In the genomic region with DNA sequence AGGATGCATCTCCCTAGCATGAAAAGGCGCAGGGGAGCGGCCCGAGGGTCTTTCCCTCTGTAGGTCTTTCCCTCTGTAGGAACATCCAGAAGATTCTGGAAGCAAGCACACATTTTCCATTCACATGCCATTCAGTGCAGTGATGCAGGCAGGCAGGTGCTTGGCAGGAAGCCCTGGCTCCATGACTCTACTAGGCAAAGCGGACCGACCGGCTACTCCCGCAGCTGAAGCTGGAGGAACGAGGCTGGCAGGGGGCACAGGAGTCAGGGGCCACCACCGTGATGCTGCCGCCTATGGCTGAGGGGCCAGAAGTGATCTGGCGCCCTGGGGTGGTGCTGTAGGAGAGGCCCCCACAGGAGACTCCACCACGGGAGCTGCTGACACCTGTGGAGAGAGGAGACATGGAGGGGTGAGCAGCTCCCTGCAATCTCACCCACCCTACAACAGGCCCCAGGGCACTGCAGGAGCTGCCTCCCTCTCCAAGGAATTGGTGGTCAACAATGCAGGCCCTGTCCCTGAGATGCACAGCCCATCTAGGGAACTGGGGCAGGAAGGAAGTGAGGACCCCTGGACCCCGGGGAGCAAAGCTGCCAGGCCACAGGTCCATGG, we compare ENCODE assay signal across 22 cellular contexts. TPM values are rescaled to one million over a fixed set of nuclear protein-coding genes. Genes with fewer than 3 reads are reported as not detected.
DNase-seq lines count a peak whose midpoint lies in the region; FAIRE-seq and TF ChIP-seq lines count a peak whose summit lies in the region.
"Had no signal": no experiment of that assay in that cellular context is flagged by ENCODE, and none has a peak within 500 bp of the region (broad histone marks: within the 10 kb centered on the region; RNA-seq: fewer than 3 reads in every experiment).

No MANE protein-coding gene starts in this region.

- no peak overlapping the region for H3K27ac Mint-ChIP-seq in activated naive CD4-positive, alpha-beta T cell treated with anti-CD3 and anti-CD28 coated beads, Interleukin-2, amount 10 ng/mL, durations not matched to agents 7 days and 5 days
- H3K27ac Mint-ChIP-seq: CD4-positive, alpha-beta T cell had no signal

- TF ChIP-seq CTCF in LNCaP clone FGC (IDR thresholded peaks at IDR 0.05; ENCODE audit: control insufficient read depth, extremely low read depth, insufficient read depth) (no peak), suprapubic skin (IDR thresholded peaks at IDR 0.05) (no peak)

- CTCF ChIA-PET in activated naive CD4-positive, alpha-beta T cell treated with anti-CD3 and anti-CD28 coated beads, Interleukin-2, amount 10 ng/mL, durations not matched to agents 7 days and 5 days (lab: Charles Lee) = interaction anchor here (1.1 to 3.0 kb wide), 7 partner anchors 8 to 524 kb away, joined by 3 to 29 read pairs (median 6); no protein-coding TSS in a partner anchor

- WGBS in suprapubic skin = 50% methylated on average over 10 of the region's 13 CpGs

- H3K9me3 ChIP-seq in suprapubic skin = no peaks in the 10 kb centered on the region
- H3K9me3 ChIP-seq: A549 had no signal

- no peak for FAIRE-seq in GM12891 (lab: Jason Lieb, UNC)
- FAIRE-seq: A549, GM12892, GM19239 had no signal

- H3K36me3 Mint-ChIP-seq in activated naive CD4-positive, alpha-beta T cell treated with anti-CD3 and anti-CD28 coated beads, Interleukin-2, amount 10 ng/mL, durations not matched to agents 7 days and 5 days = no peaks in the 10 kb centered on the region
- H3K36me3 Mint-ChIP-seq: IgD-negative memory B cell had no signal

- peaks cover 12% of the 10 kb centered on the region for H3K4me1 Mint-ChIP-seq in activated naive CD4-positive, alpha-beta T cell treated with anti-CD3 and anti-CD28 coated beads, Interleukin-2, amount 10 ng/mL, durations not matched to agents 7 days and 5 days

- H3K4me3 ChIP-seq in LNCaP clone FGC (ENCODE audit: low read depth, low read length) = no peak overlapping the region
- H3K4me3 ChIP-seq in suprapubic skin = no peak overlapping the region
- H3K4me3 ChIP-seq: A549 had no signal

- no peak overlapping the region for H3K27ac ChIP-seq in suprapubic skin

- peaks cover 4% of the 10 kb centered on the region for H3K27me3 ChIP-seq in suprapubic skin

- no peak overlapping the region for H3K4me3 Mint-ChIP-seq in activated naive CD4-positive, alpha-beta T cell treated with anti-CD3 and anti-CD28 coated beads, Interleukin-2, amount 10 ng/mL, durations not matched to agents 7 days and 5 days
- H3K4me3 Mint-ChIP-seq: CD4-positive, alpha-beta T cell; IgD-negative memory B cell had no signal

- peaks cover 25% of the 10 kb centered on the region for H3K27me3 Mint-ChIP-seq in activated naive CD4-positive, alpha-beta T cell treated with anti-CD3 and anti-CD28 coated beads, Interleukin-2, amount 10 ng/mL, durations not matched to agents 7 days and 5 days
- H3K27me3 Mint-ChIP-seq: CD4-positive, alpha-beta T cell had no signal

- no peaks in the 10 kb centered on the region for H3K36me3 ChIP-seq in suprapubic skin

- DNase-seq in activated naive CD4-positive, alpha-beta T cell treated with anti-CD3 and anti-CD28 coated beads, Interleukin-2, amount 10 ng/mL, durations not matched to agents 7 days and 5 days = peak; percentile 15
- DNase-seq in activated naive CD4-positive, alpha-beta T cell (lab: John Stamatoyannopoulos, UW) = no peak
- DNase-seq in LNCaP clone FGC (ENCODE audit: low read depth) (peak; percentile 35), mucosa of gallbladder (ENCODE audit: low spot score) (peak; percentile 28), suprapubic skin (ENCODE audit: low spot score in 2 of 2) (peak; percentile 59 to 74), GM12891 (ENCODE audit: insufficient read length, low spot score) (no peak), epidermal melanocyte (ENCODE audit: insufficient read length, low spot score) (no peak), SK-N-DZ (ENCODE audit: low spot score) (no peak)
- DNase-seq: Calu3, DMS79, HCEC 1CT, NCI-H1436, NCI-H2081, NCI-H526, OCI-M1 had no signal

- no peak for TF ChIP-seq POLR2A in suprapubic skin (IDR thresholded peaks at IDR 0.05)
- no peak for TF ChIP-seq POLR2A in GM12891 (IDR thresholded peaks at IDR 0.05; ENCODE audit: low read depth, low read length)

- TF ChIP-seq EP300 in suprapubic skin (IDR thresholded peaks at IDR 0.05) = no peak

- peaks cover 8% of the 10 kb centered on the region for H3K4me1 ChIP-seq in suprapubic skin

- no peaks in the 10 kb centered on the region for H3K9me3 Mint-ChIP-seq in activated naive CD4-positive, alpha-beta T cell treated with anti-CD3 and anti-CD28 coated beads, Interleukin-2, amount 10 ng/mL, durations not matched to agents 7 days and 5 days
- H3K9me3 Mint-ChIP-seq: CD4-positive, alpha-beta T cell; IgD-negative memory B cell had no signal

TF ChIP-seq in GM12891, 5 proteins besides CTCF, POLR2A, EP300 and RAD21:
- TF ChIP-seq SPI1 (IDR thresholded peaks at IDR 0.05; ENCODE audit: low read depth, low read length) = no peak
- TF ChIP-seq PAX5 (IDR thresholded peaks at IDR 0.05; ENCODE audit: insufficient read depth, low read length, severe bottlenecking) = no peak
- no peak for TF ChIP-seq TAF1 (IDR thresholded peaks at IDR 0.05; ENCODE audit: low read depth, low read length)
- TF ChIP-seq POLR2AphosphoS5 (IDR thresholded peaks at IDR 0.05; ENCODE audit: low read depth, low read length) = no peak
- no peak for TF ChIP-seq POU2F2 (IDR thresholded peaks at IDR 0.05; ENCODE audit: low read depth, low read length)

RNA-seq across cellular contexts. Expression of gene KRT85, which starts 6.5 kb away (rescaled TPM):
- total RNA-seq in mucosa of gallbladder = not detected
- total RNA-seq in suprapubic skin = 100 to 1,000 TPM in 2 of 4 donors, 10 to 100 TPM in 1, 1 to 10 TPM in 1; 4.2 to 766 (median 96.1) TPM
- polyA plus RNA-seq in GM12891 (2012; ENCODE audit: low read depth, missing spikeins) = 0.08 TPM
- not detected in 2 replicates for polyA plus RNA-seq in SK-N-DZ (2014; cell fraction: cytosol; rRNA removed)
- not detected in 2 replicates for polyA plus RNA-seq in SK-N-DZ (2014; cell fraction: nucleus; rRNA removed)
- total RNA-seq: Calu3; CD4-positive, alpha-beta T cell; G401; HT1080 had no signal
- polyA plus RNA-seq: IgD-negative memory B cell had no signal

RNA-seq across cellular contexts. Expression of gene KRT84, which starts 24.7 kb away (rescaled TPM):
- total RNA-seq in mucosa of gallbladder (not detected), suprapubic skin (1 to 10 TPM in 1 of 4 donors, under 1 TPM in 2, not detected in 1; 0.49 to 2.1 (median 0.65) TPM)
- not detected for polyA plus RNA-seq in GM12891 (2012; ENCODE audit: low read depth, missing spikeins)
- polyA plus RNA-seq in SK-N-DZ (2014; cell fraction: cytosol; rRNA removed) = not detected in 2 replicates
- polyA plus RNA-seq in SK-N-DZ (2014; cell fraction: nucleus; rRNA removed) = not detected in 2 replicates
- total RNA-seq: Calu3; CD4-positive, alpha-beta T cell; G401; HT1080 had no signal
- polyA plus RNA-seq: A549, IgD-negative memory B cell had no signal

RNA-seq across cellular contexts. Expression of gene KRT83, which starts 39.6 kb away (rescaled TPM):
- not detected for total RNA-seq in mucosa of gallbladder
- total RNA-seq in suprapubic skin = 10 to 100 TPM in 3 of 4 donors, not detected in 1; 10.3 to 97.1 (median 33.9) TPM
- polyA plus RNA-seq in GM12891 (2012; ENCODE audit: low read depth, missing spikeins) = not detected
- not detected in 2 replicates for polyA plus RNA-seq in SK-N-DZ (2014; cell fraction: cytosol; rRNA removed)
- polyA plus RNA-seq in SK-N-DZ (2014; cell fraction: nucleus; rRNA removed) = not detected in 2 replicates
- total RNA-seq: Calu3; CD4-positive, alpha-beta T cell had no signal
- polyA plus RNA-seq: IgD-negative memory B cell had no signal

RNA-seq across cellular contexts. Expression of gene KRT82, which starts 45.4 kb away (rescaled TPM):
- total RNA-seq in mucosa of gallbladder = not detected
- 10 to 100 TPM in 1 of 4 donors, 1 to 10 TPM in 3; 1.3 to 40.7 (median 7.6) TPM for total RNA-seq in suprapubic skin
- not detected for polyA plus RNA-seq in GM12891 (2012; ENCODE audit: low read depth, missing spikeins)
- not detected in 2 replicates for polyA plus RNA-seq in SK-N-DZ (2014; cell fraction: cytosol; rRNA removed)
- polyA plus RNA-seq in SK-N-DZ (2014; cell fraction: nucleus; rRNA removed) = not detected in 2 replicates
- total RNA-seq: Calu3; CD4-positive, alpha-beta T cell; G401; HT1080 had no signal
- polyA plus RNA-seq: A549, IgD-negative memory B cell had no signal

Comparison
In these comparisons a context has a peak if more than half of its experiments do, and no peak if none do; other contexts are left out.
1. DNase-seq: peak in activated naive CD4-positive, alpha-beta T cell treated with anti-CD3 and anti-CD28 coated beads, Interleukin-2, amount 10 ng/mL, durations not matched to agents 7 days and 5 days (single experiment), LNCaP clone FGC (single experiment), mucosa of gallbladder (single experiment) and suprapubic skin (2 of 2); none in activated naive CD4-positive, alpha-beta T cell (0 of 4), GM12891 (single experiment), epidermal melanocyte (single experiment) and SK-N-DZ (single experiment).